In genomic region chr17:8248751-8249607, GRCh38 we compare ENCODE assay signal across 8 cellular contexts. TPM values are rescaled to one million over a fixed set of nuclear protein-coding genes. Genes with fewer than 3 reads are reported as not detected.
DNase-seq lines count a peak whose midpoint lies in the region; ATAC-seq and TF ChIP-seq lines count a peak whose summit lies in the region.

PFAS (plus strand) TSS chr17:8249289; CDS start chr17:8253938, 4,649 bp downstream.

- peak; percentile 94 for DNase-seq in GM10248 (ENCODE audit: extremely low spot score)
- DNase-seq in NCI-H146 (lab: John Stamatoyannopoulos, UW) = peak; percentile 94
- DNase-seq in amniotic stem cell (lab: John Stamatoyannopoulos, UW) = peak; percentile 82
- DNase-seq in left cardiac atrium = peak; percentile 96
- peak; percentile 98 for DNase-seq in posterior vena cava (ENCODE audit: low spot score)
- DNase-seq in type B pancreatic cell (ENCODE audit: extremely low spot score, unreplicated experiment) = peak; percentile 96

- POLR2A ChIA-PET in GM10248 (lab: Yijun Ruan, JAX) = interaction anchor here (0.6 to 2.1 kb wide), 6 partner anchors 15 to 657 kb away, joined by 3 to 12 read pairs (median 4); partner anchors contain the start of gene BORCS6

- no peak for TF ChIP-seq CTCF in GM10248 (IDR thresholded peaks at IDR 0.05; ENCODE audit: control extremely low read depth, extremely low read depth, low read depth, missing control alignments)
- TF ChIP-seq CTCF in type B pancreatic cell (conservative IDR thresholded peaks at IDR 0.05) = peak; percentile 23

- H3K4me3 Mint-ChIP-seq in T-helper 1 cell treated with Interleukin-12 subunit alpha and Interleukin-12 subunit beta and Interleukin-4 antibody, amounts not matched to agents 30 μg/mL and 1 μg/mL, for 36 hours = peak within 1 kb of the TSS; percentile 98
- peak within 1 kb of the TSS; percentile 100 for H3K4me3 Mint-ChIP-seq in type B pancreatic cell

- H3K4me1 Mint-ChIP-seq in T-helper 1 cell treated with Interleukin-12 subunit alpha and Interleukin-12 subunit beta and Interleukin-4 antibody, amounts not matched to agents 30 μg/mL and 1 μg/mL, for 36 hours (ENCODE audit: low read depth) = peaks cover 36% of the 10 kb centered on the region
- peaks cover 10% of the 10 kb centered on the region for H3K4me1 Mint-ChIP-seq in type B pancreatic cell (ENCODE audit: unreplicated experiment)

- ATAC-seq in HG02642 (IDR thresholded peaks at IDR 0.05; ENCODE audit: poor library complexity, unreplicated experiment) = peak; percentile 58
- ATAC-seq in left cardiac atrium = peak; percentile 85

- no peaks in the 10 kb centered on the region for H3K27me3 Mint-ChIP-seq in T-helper 1 cell treated with Interleukin-12 subunit alpha and Interleukin-12 subunit beta and Interleukin-4 antibody, amounts not matched to agents 30 μg/mL and 1 μg/mL, for 36 hours (ENCODE audit: low read depth)
- H3K27me3 Mint-ChIP-seq in type B pancreatic cell = peaks cover 4% of the 10 kb centered on the region

- intact Hi-C loops in left cardiac atrium (cut with DNase I) = no loop called here
- intact Hi-C loops in posterior vena cava (cut with DNase I) = no loop called here

- H3K9me3 Mint-ChIP-seq in T-helper 1 cell treated with Interleukin-12 subunit alpha and Interleukin-12 subunit beta and Interleukin-4 antibody, amounts not matched to agents 30 μg/mL and 1 μg/mL, for 36 hours = no peaks in the 10 kb centered on the region
- H3K9me3 Mint-ChIP-seq in type B pancreatic cell = no peaks in the 10 kb centered on the region

- peak within 1 kb of the TSS; percentile 100 for H3K27ac Mint-ChIP-seq in T-helper 1 cell treated with Interleukin-12 subunit alpha and Interleukin-12 subunit beta and Interleukin-4 antibody, amounts not matched to agents 30 μg/mL and 1 μg/mL, for 36 hours
- H3K27ac Mint-ChIP-seq in type B pancreatic cell = peak within 1 kb of the TSS; percentile 100

- peaks cover 18% of the 10 kb centered on the region for H3K36me3 Mint-ChIP-seq in T-helper 1 cell treated with Interleukin-12 subunit alpha and Interleukin-12 subunit beta and Interleukin-4 antibody, amounts not matched to agents 30 μg/mL and 1 μg/mL, for 36 hours (ENCODE audit: low read depth)
- no peaks in the 10 kb centered on the region for H3K36me3 Mint-ChIP-seq in type B pancreatic cell

- CTCF ChIA-PET in GM10248 (lab: Yijun Ruan, JAX) = interaction anchor here (0.8 to 2.3 kb wide), 4 partner anchors 11 to 125 kb away, joined by 3 to 8 read pairs (median 4); partner anchors contain the start of genes HES7 and SLC25A35

RNA-seq across cellular contexts. Expression of gene PFAS, which starts in this region (rescaled TPM):
- total RNA-seq in left cardiac atrium = 10 to 100 TPM; 13.5 to 24.1 TPM
- total RNA-seq in posterior vena cava = 10 to 100 TPM; 20.3 to 23.9 TPM
- total RNA-seq in type B pancreatic cell (ENCODE audit: low replicate concordance) = 54.5 and 117 TPM in 2 replicates

Comparison
In these comparisons a context has a peak if more than half of its experiments do, and no peak if none do; other contexts are left out.
1. Peak in every context shown above with its lines: DNase-seq and ATAC-seq.